ENCODE assay signal across 1 cellular context in the genomic region with DNA sequence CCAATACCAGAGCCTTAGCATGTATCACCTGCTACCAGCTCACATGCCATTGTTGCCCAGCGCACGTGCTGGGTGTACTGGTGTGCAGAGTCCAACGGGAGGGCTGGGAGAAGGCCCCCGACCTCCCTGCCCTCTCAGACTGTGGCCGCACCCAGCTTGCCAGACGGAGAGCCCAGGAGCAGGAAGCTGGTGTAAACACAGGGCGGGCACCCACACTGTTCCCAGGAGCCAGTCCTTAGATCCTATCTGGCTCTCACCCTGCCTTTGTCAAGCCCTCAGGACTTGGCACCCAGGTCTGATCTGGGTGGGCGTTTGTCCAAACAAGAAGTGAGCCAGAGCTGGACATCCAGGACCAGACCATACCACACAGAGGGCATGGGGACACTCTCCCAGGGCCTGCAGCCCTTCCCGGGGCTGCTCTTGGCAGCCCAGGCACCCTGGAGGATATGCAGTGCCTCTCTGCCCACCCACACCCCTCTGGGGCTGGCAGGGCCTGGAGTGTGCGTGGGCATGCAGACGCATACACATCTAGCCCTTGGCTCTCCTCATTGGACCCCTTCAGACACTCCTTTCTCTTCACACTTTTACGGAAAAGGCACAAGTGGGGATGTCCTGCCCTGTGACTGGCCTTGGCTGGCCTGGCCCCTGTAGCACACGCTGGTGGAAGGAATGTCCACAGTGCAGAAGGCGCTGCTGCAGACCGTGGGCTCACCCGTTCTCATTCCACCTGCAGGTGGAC.
TF ChIP-seq lines count a peak whose summit lies in the region.

No MANE protein-coding gene starts in this region.

TF ChIP-seq in HEK293, 187 proteins besides CTCF, POLR2A, EP300 and RAD21 (continued from another document):
- TF ChIP-seq, protein P1, sequence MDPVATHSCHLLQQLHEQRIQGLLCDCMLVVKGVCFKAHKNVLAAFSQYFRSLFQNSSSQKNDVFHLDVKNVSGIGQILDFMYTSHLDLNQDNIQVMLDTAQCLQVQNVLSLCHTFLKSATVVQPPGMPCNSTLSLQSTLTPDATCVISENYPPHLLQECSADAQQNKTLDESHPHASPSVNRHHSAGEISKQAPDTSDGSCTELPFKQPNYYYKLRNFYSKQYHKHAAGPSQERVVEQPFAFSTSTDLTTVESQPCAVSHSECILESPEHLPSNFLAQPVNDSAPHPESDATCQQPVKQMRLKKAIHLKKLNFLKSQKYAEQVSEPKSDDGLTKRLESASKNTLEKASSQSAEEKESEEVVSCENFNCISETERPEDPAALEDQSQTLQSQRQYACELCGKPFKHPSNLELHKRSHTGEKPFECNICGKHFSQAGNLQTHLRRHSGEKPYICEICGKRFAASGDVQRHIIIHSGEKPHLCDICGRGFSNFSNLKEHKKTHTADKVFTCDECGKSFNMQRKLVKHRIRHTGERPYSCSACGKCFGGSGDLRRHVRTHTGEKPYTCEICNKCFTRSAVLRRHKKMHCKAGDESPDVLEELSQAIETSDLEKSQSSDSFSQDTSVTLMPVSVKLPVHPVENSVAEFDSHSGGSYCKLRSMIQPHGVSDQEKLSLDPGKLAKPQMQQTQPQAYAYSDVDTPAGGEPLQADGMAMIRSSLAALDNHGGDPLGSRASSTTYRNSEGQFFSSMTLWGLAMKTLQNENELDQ (tag by site-specific recombination; IDR thresholded peaks at IDR 0.05; ENCODE audit: low read depth): no peak
- TF ChIP-seq ZNF621 (tag by site-specific recombination; IDR thresholded peaks at IDR 0.05) (no peak), ZNF529 (tag by site-specific recombination; IDR thresholded peaks at IDR 0.05; ENCODE audit: insufficient replicate concordance) (no peak), GLIS2 (tag by site-specific recombination; IDR thresholded peaks at IDR 0.05) (no peak)
